In the genomic region with DNA sequence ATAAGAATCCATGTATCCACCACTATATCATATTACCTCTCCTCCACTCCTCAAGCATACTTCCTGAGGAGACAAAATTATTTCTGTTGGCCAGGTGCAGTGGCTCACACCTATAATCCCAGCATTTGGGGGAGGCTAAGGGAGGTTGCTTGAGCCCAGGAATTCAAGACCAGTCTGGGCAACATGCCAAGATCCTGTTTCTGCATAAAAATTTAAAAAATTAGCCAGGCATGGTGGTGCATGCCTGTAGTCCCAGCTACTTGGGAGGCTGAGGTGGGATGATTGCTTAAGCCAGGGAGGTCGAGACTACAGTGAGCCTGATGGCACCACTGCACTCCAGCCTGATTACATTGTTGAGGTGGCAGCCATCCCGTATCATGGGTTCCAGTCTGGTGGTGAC, we compare ENCODE assay signal across 11 cellular contexts. TPM values are rescaled to one million over a fixed set of nuclear protein-coding genes. Genes with fewer than 3 reads are reported as not detected.
"Had no signal": no experiment of that assay in that cellular context is flagged by ENCODE, and none has a peak within 500 bp of the region (broad histone marks: within the 10 kb centered on the region; RNA-seq: fewer than 3 reads in every experiment).

No MANE protein-coding gene starts in this region.

- H3K27ac ChIP-seq: HL-60, KMS-11 had no signal

- DNase-seq: H9, HCEC 1CT, IMR-90, Karpas-422, KBM-7 had no signal

- H3K9ac ChIP-seq: KMS-11 had no signal

- FAIRE-seq: H1, H54 had no signal

- H3K4me3 ChIP-seq: GM23338 had no signal

- ATAC-seq: GM23338 had no signal

- H3K4me2 ChIP-seq: GM23338, KMS-11 had no signal

- H2AFZ ChIP-seq: GM23338 had no signal

RNA-seq across cellular contexts. Expression of a gene that starts 9.2 kb away (rescaled TPM):
- total RNA-seq: HT1080, IMR-90 had no signal
